Comparison of ENCODE assay signal across 20 cellular contexts in the genomic region with DNA sequence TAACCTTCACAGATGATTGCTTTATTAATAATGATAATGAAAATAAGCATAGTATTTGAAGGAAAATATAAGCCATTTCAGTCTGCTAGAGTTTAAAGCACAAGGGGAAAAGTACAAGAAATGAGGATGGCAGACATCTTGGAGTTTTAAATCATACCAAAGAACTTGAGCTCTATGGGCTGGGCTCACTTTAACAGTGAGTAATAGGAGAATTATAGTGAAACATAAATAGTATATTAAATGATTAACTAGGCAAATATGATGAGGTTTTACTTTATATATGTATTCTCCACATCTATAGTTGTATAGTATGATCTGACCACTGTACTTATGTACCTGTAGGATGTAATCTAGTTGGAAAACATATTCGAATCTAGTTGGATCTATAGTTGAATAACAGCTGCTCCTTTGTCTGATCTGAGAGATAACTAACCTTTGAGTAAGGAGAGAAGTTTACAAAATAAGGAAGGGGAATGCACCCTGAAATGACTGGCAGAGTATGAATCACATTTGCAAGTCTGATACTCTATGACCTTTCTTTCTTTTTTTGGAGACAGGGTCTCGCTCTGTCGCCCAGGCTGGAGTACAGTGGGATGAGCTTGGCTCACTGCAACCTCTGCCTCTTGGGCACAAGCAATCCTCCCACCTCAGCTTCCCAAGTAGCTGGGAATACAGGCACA. TPM values are rescaled to one million over a fixed set of nuclear protein-coding genes. Genes with fewer than 3 reads are reported as not detected.
DNase-seq lines count a peak whose midpoint lies in the region; TF ChIP-seq lines count a peak whose summit lies in the region.
"Had no signal": no experiment of that assay in that cellular context is flagged by ENCODE, and none has a peak within 500 bp of the region (broad histone marks: within the 10 kb centered on the region; RNA-seq: fewer than 3 reads in every experiment).

No MANE protein-coding gene starts in this region.

- no peaks in the 10 kb centered on the region for H3K9me3 ChIP-seq in GM23248 (ENCODE audit: low read depth)
- H3K9me3 ChIP-seq: adrenal gland, HAP-1, left ventricle myocardium inferior had no signal

- H3K9me2 ChIP-seq in GM23248 (ENCODE audit: insufficient read depth) = no peaks in the 10 kb centered on the region

- no peak overlapping the region for H3K9ac ChIP-seq in GM23248

- H3K27me3 ChIP-seq in ACC112 (ENCODE audit: insufficient read depth, low read length) (no peaks in the 10 kb centered on the region), GM23248 (replicated peaks; ENCODE audit: insufficient read depth) (no peaks in the 10 kb centered on the region), kidney epithelial cell (ENCODE audit: control insufficient read depth, insufficient read depth, low read length) (no peaks in the 10 kb centered on the region)
- H3K27me3 ChIP-seq: adrenal gland had no signal

- peak overlapping the region; percentile 3 for H3K4me2 ChIP-seq in GM23248 (ENCODE audit: unreplicated experiment)

- peaks cover 10% of the 10 kb centered on the region for H3K79me2 ChIP-seq in ACC112 (ENCODE audit: control insufficient read depth, insufficient read depth, low read length, unreplicated experiment)
- H3K79me2 ChIP-seq in GM23248 (ENCODE audit: insufficient read depth) = no peaks in the 10 kb centered on the region

- H3K27ac ChIP-seq in ACC112 (ENCODE audit: low read depth, low read length) = peak overlapping the region; percentile 38
- no peak overlapping the region; the same call in 1 of the 2 replicates for H3K27ac ChIP-seq in GM23248
- peak overlapping the region; percentile 78 for H3K27ac ChIP-seq in angular gyrus (ENCODE audit: low read depth, low read length)
- H3K27ac ChIP-seq: coronary artery, left ventricle myocardium inferior, WERI-Rb-1 had no signal

- H4K20me1 ChIP-seq in GM23248 (ENCODE audit: insufficient read depth) = no peaks in the 10 kb centered on the region

- H3F3A ChIP-seq in GM23248 (ENCODE audit: insufficient read depth) = peaks cover 15% of the 10 kb centered on the region

- H3K36me3 ChIP-seq in ACC112 (ENCODE audit: insufficient read depth, low read length) (no peaks in the 10 kb centered on the region), GM23248 (ENCODE audit: low read depth) (no peaks in the 10 kb centered on the region), kidney epithelial cell (ENCODE audit: control insufficient read depth, insufficient read depth, low read length) (no peaks in the 10 kb centered on the region)
- H3K36me3 ChIP-seq: adrenal gland, HAP-1, left ventricle myocardium inferior, WERI-Rb-1 had no signal

- H3K4me1 ChIP-seq in ACC112 (ENCODE audit: control insufficient read depth, insufficient read depth, low read length, unreplicated experiment) (peaks cover 61% of the 10 kb centered on the region), GM23248 (ENCODE audit: insufficient read depth) (peaks cover 18% of the 10 kb centered on the region)

- 84 to 94% methylated on average over 3 of the region's 3 CpGs for WGBS in GM23248 (ENCODE audit: low coverage in 1 of 2, low lambda C conversion rate in 2 of 2, missing lambda C conversion rate in 2 of 2), 2 experiments

- no peak for TF ChIP-seq CTCF in kidney epithelial cell (IDR thresholded peaks at IDR 0.05; ENCODE audit: insufficient read depth, low read length, poor library complexity, severe bottlenecking)

- no peak overlapping the region for H2AFZ ChIP-seq in ACC112 (ENCODE audit: low read length, unreplicated experiment)
- H2AFZ ChIP-seq in GM23248 = no peak overlapping the region

- H3K4me3 ChIP-seq in ACC112 (ENCODE audit: low read depth, low read length) = peak overlapping the region; percentile 6; the same call in 1 of the 2 replicates
- H3K4me3 ChIP-seq in GM23248 = no peak overlapping the region
- H3K4me3 ChIP-seq in kidney epithelial cell (ENCODE audit: low read depth, low read length) = no peak overlapping the region
- H3K4me3 ChIP-seq: adrenal gland, coronary artery, HAP-1, left ventricle myocardium inferior had no signal

- in situ Hi-C loops in GM23248 (cut with MboI) = no loop called here

- DNase-seq in GM23248 (no peak), kidney epithelial cell (ENCODE audit: low read depth) (peak; percentile 35), NCI-H146 (lab: John Stamatoyannopoulos, UW) (no peak), NCI-H1436 (lab: John Stamatoyannopoulos, UW) (no peak), cerebellar nuclear complex (lab: John Stamatoyannopoulos, UW) (no peak), D341Med (ENCODE audit: low spot score) (no peak)
- DNase-seq: adrenal gland; EL; left ventricle myocardium inferior; NCI-H2081 treated with DMSO at 0.1 percent for 48 hours; NCI-H510A; occipital lobe; right cardiac atrium; SHP77; stimulated activated naive CD4-positive, alpha-beta T cell treated with Interleukin-2 at 50 U/mL for 16 hours; WERI-Rb-1 had no signal

RNA-seq across cellular contexts. Expression of gene MEGF9, which starts 17.6 kb away (rescaled TPM):
- total RNA-seq in GM23248 (2014; rRNA removed; shearing (Covaris generic)) = 3.8 and 4.2 TPM in 2 replicates
- polyA plus RNA-seq in GM23248 (2016; fragmentation: Nextera tagmentation; extraction: Ambion mirVana) = 2.1 and 2.3 TPM in 2 replicates
- total RNA-seq in kidney epithelial cell = 10.0 and 11.1 TPM in 2 replicates
